In genomic region chr4:53640576-53641459, GRCh38 we compare ENCODE assay signal across 8 cellular contexts. TPM values are rescaled to one million over a fixed set of nuclear protein-coding genes. Genes with fewer than 3 reads are reported as not detected.
A peak's percentile ranks its signal among the peaks of the same experiment; 100 is the strongest.
DNase-seq lines count a peak whose midpoint lies in the region; ATAC-seq and TF ChIP-seq lines count a peak whose summit lies in the region.

No MANE protein-coding gene starts in this region.

- TF ChIP-seq CTCF in GM06990 (IDR thresholded peaks at IDR 0.05; ENCODE audit: insufficient read depth, low read length, poor library complexity, severe bottlenecking) (no peak), WTC11 (IDR thresholded peaks at IDR 0.05) (no peak), endothelial cell (IDR thresholded peaks at IDR 0.05; ENCODE audit: unreplicated experiment) (no peak)

- H3K27ac Mint-ChIP-seq in WTC11 (no peak overlapping the region), endothelial cell (ENCODE audit: unreplicated experiment) (no peak overlapping the region)

- H3K4me3 ChIP-seq in GM06990 (replicated peaks; ENCODE audit: low read depth, low read length) = no peak overlapping the region

- POLR2A ChIA-PET in WTC11 (lab: Charles Lee) = no interaction called here

- DNase-seq in GM06990 (ENCODE audit: extremely low read depth, insufficient read length) = peak; percentile 48
- DNase-seq in WTC11 (ENCODE audit: low spot score) = no peak
- no peak for DNase-seq in NCI-H2227 treated with DMSO at 0.1 percent for 48 hours (lab: John Stamatoyannopoulos, UW)
- no peak for DNase-seq in endothelial cell (ENCODE audit: low spot score)
- DNase-seq in HuH-7 (ENCODE audit: low spot score) = no peak
- DNase-seq in inferior parietal cortex (ENCODE audit: extremely low spot score) = no peak

- no peaks in the 10 kb centered on the region for H3K36me3 ChIP-seq in GM06990 (ENCODE audit: control insufficient read depth, insufficient read depth, low read length)

- H3K9me3 Mint-ChIP-seq in WTC11 (peaks cover 3% of the 10 kb centered on the region; the same call in 1 of the 2 replicates), endothelial cell (ENCODE audit: unreplicated experiment) (no peaks in the 10 kb centered on the region)

- CTCF ChIA-PET in WTC11 (lab: Charles Lee) = interaction anchor here (0.7 to 1.1 kb wide), 3 partner anchors 39 to 592 kb away, joined by 3 read pairs; no protein-coding TSS in a partner anchor

- ATAC-seq in GM19452 (IDR thresholded peaks at IDR 0.05; ENCODE audit: unreplicated experiment) (peak; percentile 63), HG03159 (IDR thresholded peaks at IDR 0.05; ENCODE audit: unreplicated experiment) (peak; percentile 77), WTC11 (peak; percentile 28; the same call in 1 of the 2 replicates)

- H3K4me1 Mint-ChIP-seq in WTC11 = peaks cover 15% of the 10 kb centered on the region
- H3K4me1 Mint-ChIP-seq in endothelial cell (ENCODE audit: unreplicated experiment) = peaks cover 3% of the 10 kb centered on the region

- no peak overlapping the region for H3K4me3 Mint-ChIP-seq in WTC11
- H3K4me3 Mint-ChIP-seq in endothelial cell (ENCODE audit: unreplicated experiment) = no peak overlapping the region

- H3K36me3 Mint-ChIP-seq in WTC11 = no peaks in the 10 kb centered on the region
- H3K36me3 Mint-ChIP-seq in endothelial cell (ENCODE audit: low read depth, unreplicated experiment) = no peaks in the 10 kb centered on the region

- H3K27me3 ChIP-seq in GM06990 (replicated peaks; ENCODE audit: control insufficient read depth, insufficient read depth, low read length) = no peaks in the 10 kb centered on the region

- H3K27me3 Mint-ChIP-seq in WTC11 (ENCODE audit: low read depth) (no peaks in the 10 kb centered on the region), endothelial cell (ENCODE audit: unreplicated experiment) (peaks cover 3% of the 10 kb centered on the region)

TF ChIP-seq in WTC11, 78 proteins besides CTCF, POLR2A, EP300 and RAD21:
- no peak for TF ChIP-seq FOXP1 (CRISPR knock-in tag; IDR thresholded peaks at IDR 0.05; ENCODE audit: borderline replicate concordance)
- TF ChIP-seq FOXK1 (CRISPR knock-in tag; IDR thresholded peaks at IDR 0.05) = no peak
- no peak for TF ChIP-seq RELA (CRISPR knock-in tag; IDR thresholded peaks at IDR 0.05; ENCODE audit: borderline replicate concordance)
- TF ChIP-seq ZNF396 (CRISPR knock-in tag; IDR thresholded peaks at IDR 0.05; ENCODE audit: borderline replicate concordance) = no peak
- no peak for TF ChIP-seq ZNF281 (CRISPR knock-in tag; IDR thresholded peaks at IDR 0.05)
- no peak for TF ChIP-seq CBFB (CRISPR knock-in tag; IDR thresholded peaks at IDR 0.05; ENCODE audit: low read depth)
- TF ChIP-seq, protein P1, sequence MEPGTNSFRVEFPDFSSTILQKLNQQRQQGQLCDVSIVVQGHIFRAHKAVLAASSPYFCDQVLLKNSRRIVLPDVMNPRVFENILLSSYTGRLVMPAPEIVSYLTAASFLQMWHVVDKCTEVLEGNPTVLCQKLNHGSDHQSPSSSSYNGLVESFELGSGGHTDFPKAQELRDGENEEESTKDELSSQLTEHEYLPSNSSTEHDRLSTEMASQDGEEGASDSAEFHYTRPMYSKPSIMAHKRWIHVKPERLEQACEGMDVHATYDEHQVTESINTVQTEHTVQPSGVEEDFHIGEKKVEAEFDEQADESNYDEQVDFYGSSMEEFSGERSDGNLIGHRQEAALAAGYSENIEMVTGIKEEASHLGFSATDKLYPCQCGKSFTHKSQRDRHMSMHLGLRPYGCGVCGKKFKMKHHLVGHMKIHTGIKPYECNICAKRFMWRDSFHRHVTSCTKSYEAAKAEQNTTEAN (CRISPR knock-in tag; IDR thresholded peaks at IDR 0.05) = no peak
- TF ChIP-seq SP1 (CRISPR knock-in tag; conservative IDR thresholded peaks at IDR 0.05) = no peak
- TF ChIP-seq IRF2 (CRISPR knock-in tag; IDR thresholded peaks at IDR 0.05; ENCODE audit: borderline replicate concordance, low read depth) = no peak
- TF ChIP-seq, protein P2, sequence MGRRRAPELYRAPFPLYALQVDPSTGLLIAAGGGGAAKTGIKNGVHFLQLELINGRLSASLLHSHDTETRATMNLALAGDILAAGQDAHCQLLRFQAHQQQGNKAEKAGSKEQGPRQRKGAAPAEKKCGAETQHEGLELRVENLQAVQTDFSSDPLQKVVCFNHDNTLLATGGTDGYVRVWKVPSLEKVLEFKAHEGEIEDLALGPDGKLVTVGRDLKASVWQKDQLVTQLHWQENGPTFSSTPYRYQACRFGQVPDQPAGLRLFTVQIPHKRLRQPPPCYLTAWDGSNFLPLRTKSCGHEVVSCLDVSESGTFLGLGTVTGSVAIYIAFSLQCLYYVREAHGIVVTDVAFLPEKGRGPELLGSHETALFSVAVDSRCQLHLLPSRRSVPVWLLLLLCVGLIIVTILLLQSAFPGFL (CRISPR knock-in tag; IDR thresholded peaks at IDR 0.05; ENCODE audit: borderline replicate concordance) = no peak
- no peak for TF ChIP-seq NFATC4 (CRISPR knock-in tag; IDR thresholded peaks at IDR 0.05)
- TF ChIP-seq, protein P3, sequence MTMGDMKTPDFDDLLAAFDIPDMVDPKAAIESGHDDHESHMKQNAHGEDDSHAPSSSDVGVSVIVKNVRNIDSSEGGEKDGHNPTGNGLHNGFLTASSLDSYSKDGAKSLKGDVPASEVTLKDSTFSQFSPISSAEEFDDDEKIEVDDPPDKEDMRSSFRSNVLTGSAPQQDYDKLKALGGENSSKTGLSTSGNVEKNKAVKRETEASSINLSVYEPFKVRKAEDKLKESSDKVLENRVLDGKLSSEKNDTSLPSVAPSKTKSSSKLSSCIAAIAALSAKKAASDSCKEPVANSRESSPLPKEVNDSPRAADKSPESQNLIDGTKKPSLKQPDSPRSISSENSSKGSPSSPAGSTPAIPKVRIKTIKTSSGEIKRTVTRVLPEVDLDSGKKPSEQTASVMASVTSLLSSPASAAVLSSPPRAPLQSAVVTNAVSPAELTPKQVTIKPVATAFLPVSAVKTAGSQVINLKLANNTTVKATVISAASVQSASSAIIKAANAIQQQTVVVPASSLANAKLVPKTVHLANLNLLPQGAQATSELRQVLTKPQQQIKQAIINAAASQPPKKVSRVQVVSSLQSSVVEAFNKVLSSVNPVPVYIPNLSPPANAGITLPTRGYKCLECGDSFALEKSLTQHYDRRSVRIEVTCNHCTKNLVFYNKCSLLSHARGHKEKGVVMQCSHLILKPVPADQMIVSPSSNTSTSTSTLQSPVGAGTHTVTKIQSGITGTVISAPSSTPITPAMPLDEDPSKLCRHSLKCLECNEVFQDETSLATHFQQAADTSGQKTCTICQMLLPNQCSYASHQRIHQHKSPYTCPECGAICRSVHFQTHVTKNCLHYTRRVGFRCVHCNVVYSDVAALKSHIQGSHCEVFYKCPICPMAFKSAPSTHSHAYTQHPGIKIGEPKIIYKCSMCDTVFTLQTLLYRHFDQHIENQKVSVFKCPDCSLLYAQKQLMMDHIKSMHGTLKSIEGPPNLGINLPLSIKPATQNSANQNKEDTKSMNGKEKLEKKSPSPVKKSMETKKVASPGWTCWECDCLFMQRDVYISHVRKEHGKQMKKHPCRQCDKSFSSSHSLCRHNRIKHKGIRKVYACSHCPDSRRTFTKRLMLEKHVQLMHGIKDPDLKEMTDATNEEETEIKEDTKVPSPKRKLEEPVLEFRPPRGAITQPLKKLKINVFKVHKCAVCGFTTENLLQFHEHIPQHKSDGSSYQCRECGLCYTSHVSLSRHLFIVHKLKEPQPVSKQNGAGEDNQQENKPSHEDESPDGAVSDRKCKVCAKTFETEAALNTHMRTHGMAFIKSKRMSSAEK (CRISPR knock-in tag; IDR thresholded peaks at IDR 0.05; ENCODE audit: borderline replicate concordance) = no peak
- TF ChIP-seq, protein P4, sequence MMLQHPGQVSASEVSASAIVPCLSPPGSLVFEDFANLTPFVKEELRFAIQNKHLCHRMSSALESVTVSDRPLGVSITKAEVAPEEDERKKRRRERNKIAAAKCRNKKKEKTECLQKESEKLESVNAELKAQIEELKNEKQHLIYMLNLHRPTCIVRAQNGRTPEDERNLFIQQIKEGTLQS (CRISPR knock-in tag; conservative IDR thresholded peaks at IDR 0.05) = no peak

RNA-seq across cellular contexts. Expression of gene LNX1, which starts 49.5 kb away (rescaled TPM):
- 4.3 to 5.9 TPM (median 4.5 TPM) in 3 replicates for total RNA-seq in WTC11 (2021)
- 25.7 TPM for total RNA-seq in endothelial cell (ENCODE audit: unreplicated experiment)
